Comparison of ENCODE assay signal across 1 cellular context in the genomic region with DNA sequence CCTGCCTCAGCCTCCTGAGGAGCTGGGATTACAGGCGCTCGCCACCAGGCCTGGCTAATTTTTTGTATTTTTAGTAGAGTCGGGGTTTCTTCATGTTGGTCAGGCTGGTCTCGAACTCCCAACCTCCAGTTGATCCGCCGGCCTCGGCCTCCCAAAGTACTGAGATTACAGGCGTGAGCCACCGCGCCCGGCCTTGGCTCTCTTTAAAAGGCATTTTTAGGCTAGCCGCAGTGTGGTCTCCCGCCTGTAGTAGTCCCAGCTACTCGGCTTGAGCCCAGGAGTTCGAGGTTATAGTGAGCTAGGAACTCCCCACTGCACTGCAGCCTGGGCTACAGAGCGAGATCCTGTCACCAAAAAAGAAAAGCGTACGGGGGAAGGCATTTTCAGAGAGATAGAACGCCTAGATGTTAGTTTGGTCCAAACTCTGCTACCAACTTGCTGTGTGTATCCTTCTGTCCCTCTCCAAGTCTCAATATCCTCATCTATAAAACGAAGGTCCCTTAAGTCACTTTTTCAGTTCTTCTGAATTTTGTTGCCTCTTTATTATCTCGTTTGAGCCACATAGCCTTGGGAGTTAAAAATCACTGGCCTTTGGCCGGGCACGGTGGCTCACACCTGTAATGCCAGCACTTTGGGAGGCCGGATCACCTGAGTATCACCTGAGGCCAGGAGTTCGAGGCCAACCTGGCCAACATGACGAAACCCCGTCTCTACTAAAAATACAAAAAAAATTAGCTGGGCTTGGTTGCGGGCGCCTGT.
TF ChIP-seq lines count a peak whose summit lies in the region.

No MANE protein-coding gene starts in this region.

TF ChIP-seq in K562, 482 proteins besides CTCF, POLR2A, EP300 and RAD21 (continued from another document and continues in another):
- TF ChIP-seq RBBP5 (IDR thresholded peaks at IDR 0.05; ENCODE audit: borderline replicate concordance, insufficient read depth, low read length, poor library complexity, severe bottlenecking) (no peak), ILF3 (IDR thresholded peaks at IDR 0.05; ENCODE audit: borderline replicate concordance) (no peak), NFE2L1 (tag; IDR thresholded peaks at IDR 0.05; ENCODE audit: borderline replicate concordance, low read depth) (no peak), CTBP1 (IDR thresholded peaks at IDR 0.05; ENCODE audit: borderline replicate concordance) (no peak), GABPB1 (CRISPR knock-in tag; IDR thresholded peaks at IDR 0.05) (no peak), NFIC (IDR thresholded peaks at IDR 0.05) (no peak), PHF21A (IDR thresholded peaks at IDR 0.05; ENCODE audit: borderline replicate concordance, low read depth) (no peak), XRCC4 (IDR thresholded peaks at IDR 0.05; ENCODE audit: extremely low read depth, insufficient read depth, insufficient read length) (no peak), CHD1 (IDR thresholded peaks at IDR 0.05; ENCODE audit: low read length) (peak; percentile 24), TEAD1 (CRISPR knock-in tag; IDR thresholded peaks at IDR 0.05) (peak in 1 of 2 experiments; percentile 19; a peak in 1 of 4 replicates), ETV1 (tag; conservative IDR thresholded peaks at IDR 0.05; ENCODE audit: low read depth) (no peak; the same call in 1 of the 2 replicates), BDP1 (IDR thresholded peaks at IDR 0.05; ENCODE audit: insufficient read depth, insufficient read length) (no peak), KAT7 (CRISPR knock-in tag; IDR thresholded peaks at IDR 0.05; ENCODE audit: borderline replicate concordance) (no peak), IRF9 (tag; IDR thresholded peaks at IDR 0.05) (no peak), ZNF609 (CRISPR knock-in tag; IDR thresholded peaks at IDR 0.05; ENCODE audit: borderline replicate concordance) (no peak), CBX2 (IDR thresholded peaks at IDR 0.05; ENCODE audit: insufficient read depth, low read length, poor library complexity, severe bottlenecking) (no peak), KLF6 (CRISPR knock-in tag; IDR thresholded peaks at IDR 0.05; ENCODE audit: borderline replicate concordance) (no peak), HSF4 (CRISPR knock-in tag; IDR thresholded peaks at IDR 0.05; ENCODE audit: borderline replicate concordance) (no peak), SUPT5H (IDR thresholded peaks at IDR 0.05) (no peak; the same call in 1 of the 2 replicates), BMI1 (IDR thresholded peaks at IDR 0.05; ENCODE audit: low read length) (no peak), TAF1 (IDR thresholded peaks at IDR 0.05; ENCODE audit: control insufficient read depth, extremely low read depth, insufficient read depth, low read length, severe bottlenecking) (no peak), ZNF561 (CRISPR knock-in tag; conservative IDR thresholded peaks at IDR 0.05) (no peak), TSHZ1 (CRISPR knock-in tag; IDR thresholded peaks at IDR 0.05) (no peak), CCNT2 (IDR thresholded peaks at IDR 0.05; ENCODE audit: borderline replicate concordance, extremely low read depth, insufficient read length, low read depth, low read length) (no peak), ZNF12 (CRISPR knock-in tag; IDR thresholded peaks at IDR 0.05) (no peak), CEBPG (CRISPR knock-in tag; IDR thresholded peaks at IDR 0.05) (no peak), CEBPG (tag; conservative IDR thresholded peaks at IDR 0.05 in 1 of 2, IDR thresholded peaks at IDR 0.05 in 1 of 2) (no peak), MAFF (IDR thresholded peaks at IDR 0.05; ENCODE audit: low read length) (no peak), HOXB6 (CRISPR knock-in tag; IDR thresholded peaks at IDR 0.05; ENCODE audit: borderline replicate concordance) (no peak), RNF2 (IDR thresholded peaks at IDR 0.05) (no peak), SAFB2 (IDR thresholded peaks at IDR 0.05; ENCODE audit: borderline replicate concordance, low read depth, low read length, severe bottlenecking) (no peak), NR4A1 (CRISPR knock-in tag; IDR thresholded peaks at IDR 0.05) (no peak), NR4A1 (tag; IDR thresholded peaks at IDR 0.05) (no peak), FOXP4 (CRISPR knock-in tag; IDR thresholded peaks at IDR 0.05; ENCODE audit: borderline replicate concordance) (no peak), POLR2AphosphoS5 (IDR thresholded peaks at IDR 0.05; ENCODE audit: control insufficient read depth, insufficient read depth, low read depth, low read length) (peak; percentile 18; the same call in 1 of the 2 replicates), ZNF140 (CRISPR knock-in tag; IDR thresholded peaks at IDR 0.05) (no peak), CAMTA2 (CRISPR knock-in tag; conservative IDR thresholded peaks at IDR 0.05) (no peak), NFRKB (IDR thresholded peaks at IDR 0.05; ENCODE audit: low read depth) (no peak), NCOA2 (IDR thresholded peaks at IDR 0.05; ENCODE audit: partially characterized antibody in 2 of 2) (no peak), ZNF41 (CRISPR knock-in tag; conservative IDR thresholded peaks at IDR 0.05) (no peak), ZBTB33 (CRISPR knock-in tag; IDR thresholded peaks at IDR 0.05) (0 out of 2 replicates have a peak, but pooled peaks have one; percentile 3), SRSF9 (IDR thresholded peaks at IDR 0.05; ENCODE audit: borderline replicate concordance, low read depth, low read length) (no peak), RBM39 (optimal IDR thresholded peaks at IDR 0.05; ENCODE audit: low read depth, low read length) (no peak), TRIM28 (IDR thresholded peaks at IDR 0.05) (no peak), CBFA2T3 (IDR thresholded peaks at IDR 0.05) (no peak), ZNF583 (CRISPR knock-in tag; IDR thresholded peaks at IDR 0.05) (0 out of 2 replicates have a peak, but pooled peaks have one; percentile 19)
- TF ChIP-seq, protein P1, sequence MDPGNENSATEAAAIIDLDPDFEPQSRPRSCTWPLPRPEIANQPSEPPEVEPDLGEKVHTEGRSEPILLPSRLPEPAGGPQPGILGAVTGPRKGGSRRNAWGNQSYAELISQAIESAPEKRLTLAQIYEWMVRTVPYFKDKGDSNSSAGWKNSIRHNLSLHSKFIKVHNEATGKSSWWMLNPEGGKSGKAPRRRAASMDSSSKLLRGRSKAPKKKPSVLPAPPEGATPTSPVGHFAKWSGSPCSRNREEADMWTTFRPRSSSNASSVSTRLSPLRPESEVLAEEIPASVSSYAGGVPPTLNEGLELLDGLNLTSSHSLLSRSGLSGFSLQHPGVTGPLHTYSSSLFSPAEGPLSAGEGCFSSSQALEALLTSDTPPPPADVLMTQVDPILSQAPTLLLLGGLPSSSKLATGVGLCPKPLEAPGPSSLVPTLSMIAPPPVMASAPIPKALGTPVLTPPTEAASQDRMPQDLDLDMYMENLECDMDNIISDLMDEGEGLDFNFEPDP (CRISPR knock-in tag; IDR thresholded peaks at IDR 0.05) = no peak
- TF ChIP-seq, protein P2, sequence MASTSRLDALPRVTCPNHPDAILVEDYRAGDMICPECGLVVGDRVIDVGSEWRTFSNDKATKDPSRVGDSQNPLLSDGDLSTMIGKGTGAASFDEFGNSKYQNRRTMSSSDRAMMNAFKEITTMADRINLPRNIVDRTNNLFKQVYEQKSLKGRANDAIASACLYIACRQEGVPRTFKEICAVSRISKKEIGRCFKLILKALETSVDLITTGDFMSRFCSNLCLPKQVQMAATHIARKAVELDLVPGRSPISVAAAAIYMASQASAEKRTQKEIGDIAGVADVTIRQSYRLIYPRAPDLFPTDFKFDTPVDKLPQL (IDR thresholded peaks at IDR 0.05; ENCODE audit: extremely low read depth, insufficient read length) = no peak
- TF ChIP-seq, protein P3, sequence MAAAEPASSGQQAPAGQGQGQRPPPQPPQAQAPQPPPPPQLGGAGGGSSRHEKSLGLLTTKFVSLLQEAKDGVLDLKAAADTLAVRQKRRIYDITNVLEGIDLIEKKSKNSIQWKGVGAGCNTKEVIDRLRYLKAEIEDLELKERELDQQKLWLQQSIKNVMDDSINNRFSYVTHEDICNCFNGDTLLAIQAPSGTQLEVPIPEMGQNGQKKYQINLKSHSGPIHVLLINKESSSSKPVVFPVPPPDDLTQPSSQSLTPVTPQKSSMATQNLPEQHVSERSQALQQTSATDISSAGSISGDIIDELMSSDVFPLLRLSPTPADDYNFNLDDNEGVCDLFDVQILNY (CRISPR knock-in tag; IDR thresholded peaks at IDR 0.05) = no peak
